Comparison of ENCODE assay signal across 22 cellular contexts in genomic region chr12:123840765-123841425, GRCh38.
DNase-seq lines count a peak whose midpoint lies in the region; ATAC-seq, FAIRE-seq and TF ChIP-seq lines count a peak whose summit lies in the region.
"Had no signal": no experiment of that assay in that cellular context is flagged by ENCODE, and none has a peak within 500 bp of the region (broad histone marks: within the 10 kb centered on the region; RNA-seq: fewer than 3 reads in every experiment).

No MANE protein-coding gene starts in this region.

- TF ChIP-seq POLR2A in HepG2 (IDR thresholded peaks at IDR 0.05; ENCODE audit: insufficient read depth in 1 of 2, low read depth in 2 of 2, low read length in 2 of 2) (no peak), right lobe of liver (IDR thresholded peaks at IDR 0.05) (no peak)

- TF ChIP-seq CTCF in HepG2 (CRISPR knock-in tag; IDR thresholded peaks at IDR 0.05) (no peak), right lobe of liver (IDR thresholded peaks at IDR 0.05) (no peak), endodermal cell (conservative IDR thresholded peaks at IDR 0.05) (no peak), omental fat pad (IDR thresholded peaks at IDR 0.05) (no peak), Caco-2 (IDR thresholded peaks at IDR 0.05; ENCODE audit: insufficient read depth in 1 of 2, low read depth in 1 of 2, low read length in 1 of 2, severe bottlenecking in 1 of 2, unreplicated experiment in 1 of 2) (no peak)

- H3K27me3 ChIP-seq in HepG2 (ENCODE audit: control insufficient read depth in 1 of 2, insufficient read depth in 2 of 2, low read length in 2 of 2) (no peaks in the 10 kb centered on the region), right lobe of liver (no peaks in the 10 kb centered on the region), endodermal cell (ENCODE audit: control insufficient read depth, insufficient read depth, low read length, poor library complexity, severe bottlenecking) (no peaks in the 10 kb centered on the region), Caco-2 (replicated peaks; ENCODE audit: control insufficient read depth, insufficient read depth, low read length) (no peaks in the 10 kb centered on the region)
- H3K27me3 ChIP-seq: BLaER1 treated with 17β-estradiol and CSF1 and Interleukin-3, amounts not matched to agents 10 nM and 100 nM; MG63 had no signal

- no peak for FAIRE-seq in HepG2 (lab: Jason Lieb, UNC)
- FAIRE-seq: A204.1 had no signal

- no peak for TF ChIP-seq RAD21 in HepG2 (CRISPR knock-in tag; IDR thresholded peaks at IDR 0.05)

- ATAC-seq in HepG2 (no peak), right lobe of liver (no peak), omental fat pad (ENCODE audit: low FRiP score) (peak; percentile 54)

- H3K4me3 Mint-ChIP-seq in endodermal cell (no peak overlapping the region), Caco-2 (ENCODE audit: unreplicated experiment) (no peak overlapping the region)
- H3K4me3 Mint-ChIP-seq: CD4-positive, alpha-beta T cell had no signal

- in situ Hi-C loops in HepG2 (cut with HindIII; ENCODE audit: extremely low pct_ligation_motif_present, low pct_unique_long_range_greater_than_20kb), result no loop called here

- H3K36me3 Mint-ChIP-seq in endodermal cell (ENCODE audit: low read depth) (no peaks in the 10 kb centered on the region), Caco-2 (ENCODE audit: insufficient read depth, unreplicated experiment) (no peaks in the 10 kb centered on the region)

- H3K4me1 ChIP-seq in HepG2 (ENCODE audit: insufficient read depth, low read length) (peaks cover 18% of the 10 kb centered on the region), right lobe of liver (no peaks in the 10 kb centered on the region), endodermal cell (ENCODE audit: control insufficient read depth, insufficient read depth, low read length) (no peaks in the 10 kb centered on the region), Caco-2 (no peaks in the 10 kb centered on the region)
- H3K4me1 ChIP-seq: BLaER1 treated with 17β-estradiol and CSF1 and Interleukin-3, amounts not matched to agents 10 nM and 100 nM had no signal

- H3K9me3 Mint-ChIP-seq in endodermal cell (no peaks in the 10 kb centered on the region), Caco-2 (ENCODE audit: unreplicated experiment) (peaks cover 10% of the 10 kb centered on the region)
- H3K9me3 Mint-ChIP-seq: CD4-positive, alpha-beta T cell had no signal

- intact Hi-C loops in HepG2 (cut with micrococcal nuclease; ENCODE audit: unreplicated experiment), result no loop called here
- intact Hi-C loops in right lobe of liver (cut with DNase I), result no loop called here
- intact Hi-C loops in Caco-2 (cut with micrococcal nuclease; ENCODE audit: unreplicated experiment), result no loop called here

- H3K27ac ChIP-seq in HepG2 (ENCODE audit: extremely low read length, insufficient read depth, low read length), result no peak overlapping the region
- no peak overlapping the region for H3K27ac ChIP-seq in right lobe of liver
- no peak overlapping the region for H3K27ac ChIP-seq in endodermal cell (ENCODE audit: low read depth, low read length)
- H3K27ac ChIP-seq: BLaER1 treated with 17β-estradiol and CSF1 and Interleukin-3, amounts not matched to agents 10 nM and 100 nM; RWPE1 had no signal

- H3K27ac Mint-ChIP-seq in endodermal cell (no peak overlapping the region), Caco-2 (ENCODE audit: unreplicated experiment) (no peak overlapping the region)
- H3K27ac Mint-ChIP-seq: CD4-positive, alpha-beta T cell had no signal

- no peak overlapping the region for H2AFZ ChIP-seq in HepG2 (ENCODE audit: low read length)

- no peaks in the 10 kb centered on the region for H4K20me1 ChIP-seq in HepG2 (ENCODE audit: insufficient read depth, low read length)
- H4K20me1 ChIP-seq: BLaER1 treated with 17β-estradiol and CSF1 and Interleukin-3, amounts not matched to agents 10 nM and 100 nM had no signal

- H3K9ac ChIP-seq in HepG2 (ENCODE audit: insufficient read depth, low read depth, low read length) (no peak overlapping the region), endodermal cell (ENCODE audit: extremely low read depth, low read length, poor library complexity, severe bottlenecking) (no peak overlapping the region)
- H3K9ac ChIP-seq: BLaER1 treated with 17β-estradiol and CSF1 and Interleukin-3, amounts not matched to agents 10 nM and 100 nM had no signal

- H3K4me1 Mint-ChIP-seq in endodermal cell, result no peaks in the 10 kb centered on the region
- H3K4me1 Mint-ChIP-seq in Caco-2 (ENCODE audit: low read depth, unreplicated experiment), result no peaks in the 10 kb centered on the region

- H3K27me3 Mint-ChIP-seq in endodermal cell (ENCODE audit: insufficient read depth), result peaks cover 2% of the 10 kb centered on the region
- no peaks in the 10 kb centered on the region for H3K27me3 Mint-ChIP-seq in Caco-2 (ENCODE audit: insufficient read depth, unreplicated experiment)
- H3K27me3 Mint-ChIP-seq: CD4-positive, alpha-beta T cell had no signal

- H3K4me2 ChIP-seq in HepG2 (ENCODE audit: low read depth, low read length), result no peak overlapping the region
- H3K4me2 ChIP-seq: BLaER1 treated with 17β-estradiol and CSF1 and Interleukin-3, amounts not matched to agents 10 nM and 100 nM had no signal

- H3K36me3 ChIP-seq in HepG2 (replicated peaks in 1 of 2; ENCODE audit: control insufficient read depth in 1 of 2, insufficient read depth in 2 of 2, low read length in 2 of 2) (no peaks in the 10 kb centered on the region), right lobe of liver (no peaks in the 10 kb centered on the region), endodermal cell (ENCODE audit: control insufficient read depth, insufficient read depth, low read length) (no peaks in the 10 kb centered on the region), Caco-2 (ENCODE audit: control insufficient read depth, insufficient read depth, low read length) (no peaks in the 10 kb centered on the region)
- H3K36me3 ChIP-seq: BLaER1 treated with 17β-estradiol and CSF1 and Interleukin-3, amounts not matched to agents 10 nM and 100 nM; MG63 had no signal

- no peak overlapping the region for H3K4me3 ChIP-seq in HepG2 (replicated peaks in 1 of 3; ENCODE audit: insufficient read depth in 1 of 3, low read depth in 2 of 3, low read length in 3 of 3)
- no peak overlapping the region for H3K4me3 ChIP-seq in right lobe of liver
- no peak overlapping the region for H3K4me3 ChIP-seq in endodermal cell (ENCODE audit: low read length)
- H3K4me3 ChIP-seq in Caco-2 (ENCODE audit: low read depth, low read length), result no peak overlapping the region
- H3K4me3 ChIP-seq: BLaER1 treated with 17β-estradiol and CSF1 and Interleukin-3, amounts not matched to agents 10 nM and 100 nM; MG63 had no signal

- CTCF ChIA-PET in HepG2 (lab: Yijun Ruan, JAX; ENCODE audit: low intra/inter-chr PET ratio, low total read pairs) (interaction anchor here (1.6 kb wide), 1 partner anchor 40 kb away, joined by 7 read pairs; no protein-coding TSS in a partner anchor), Caco-2 (lab: Charles Lee) (interaction anchor here (0.6 kb wide), 1 partner anchor 460 kb away, joined by 12 read pairs; no protein-coding TSS in a partner anchor)

- H3K79me2 ChIP-seq in HepG2 (ENCODE audit: insufficient read depth, low read length), result no peaks in the 10 kb centered on the region

- POLR2A ChIA-PET in HepG2 (lab: Yijun Ruan, JAX), result no interaction called here
- POLR2A ChIA-PET in Caco-2 (lab: Charles Lee), result no interaction called here

- H3K9me3 ChIP-seq in HepG2 (ENCODE audit: low read length), result no peaks in the 10 kb centered on the region
- H3K9me3 ChIP-seq in right lobe of liver, result no peaks in the 10 kb centered on the region
- no peaks in the 10 kb centered on the region for H3K9me3 ChIP-seq in endodermal cell (ENCODE audit: control insufficient read depth, low read length)
- no peaks in the 10 kb centered on the region for H3K9me3 ChIP-seq in Caco-2
- H3K9me3 ChIP-seq: BLaER1 treated with 17β-estradiol and CSF1 and Interleukin-3, amounts not matched to agents 10 nM and 100 nM; MG63 had no signal

- DNase-seq in HepG2 (ENCODE audit: low spot score) (no peak), right lobe of liver (no peak), endodermal cell (peak; percentile 52), omental fat pad (ENCODE audit: low spot score) (no peak), Caco-2 (no peak), HuH-7 (ENCODE audit: low spot score) (no peak)
- DNase-seq in stimulated activated CD4-positive, alpha-beta T cell treated with anti-CD3 and anti-CD28 coated beads, Interleukin-4, amount 100 ng/mL, for 1 hour, result no peak
- DNase-seq: AML-193; CD4-positive, alpha-beta T cell; DMS53; GOT3; HCEC 1CT; KBM-7; MG63; NCI-H1694; NCI-H2029 treated with DMSO at 0.1 percent for 48 hours; NCI-H446 treated with DMSO at 0.1 percent for 48 hours; NCI-H526; SHP77 had no signal

- 80% methylated on average over 16 of the region's 16 CpGs for WGBS in HepG2 (ENCODE audit: low lambda C conversion rate)
- 83% methylated on average over 5 of the region's 16 CpGs for WGBS in right lobe of liver (ENCODE audit: insufficient coverage, low coverage, low lambda C conversion rate, missing lambda C conversion rate)
- WGBS in endodermal cell (ENCODE audit: insufficient coverage in 1 of 2, insufficient read length in 1 of 2), 2 experiments, result 93 to 98% methylated on average over 15 to 16 of the region's 16 CpGs

- TF ChIP-seq EP300 in HepG2 (IDR thresholded peaks at IDR 0.05; ENCODE audit: low read depth in 2 of 2, low read length in 2 of 2) (no peak), HepG2 (CRISPR knock-in tag; IDR thresholded peaks at IDR 0.05; ENCODE audit: borderline replicate concordance) (no peak)

- BruUV-seq in HepG2 (replicated peaks; lab: Mats Ljungman, UMichigan) (no TSS peak), Caco-2 (replicated peaks; lab: Mats Ljungman, UMichigan) (no TSS peak)

TF ChIP-seq in HepG2, 621 proteins besides CTCF, POLR2A, EP300 and RAD21 (continues in another document):
- no peak for TF ChIP-seq NR2F2 (IDR thresholded peaks at IDR 0.05; ENCODE audit: borderline replicate concordance, low read depth)
- no peak for TF ChIP-seq SALL1 (CRISPR knock-in tag; IDR thresholded peaks at IDR 0.05)
- TF ChIP-seq SMAD9 (CRISPR knock-in tag; IDR thresholded peaks at IDR 0.05), result no peak
- TF ChIP-seq ZMYM4 (CRISPR knock-in tag; IDR thresholded peaks at IDR 0.05), result no peak
- TF ChIP-seq ZNF496 (CRISPR knock-in tag; IDR thresholded peaks at IDR 0.05; ENCODE audit: insufficient replicate concordance), result no peak
- no peak for TF ChIP-seq TP53 (CRISPR knock-in tag; conservative IDR thresholded peaks at IDR 0.05)
- TF ChIP-seq CEBPB (IDR thresholded peaks at IDR 0.05; ENCODE audit: borderline replicate concordance, low read depth, low read length), result peak; percentile 90
- TF ChIP-seq SOX5 (CRISPR knock-in tag; IDR thresholded peaks at IDR 0.05; ENCODE audit: borderline replicate concordance), result no peak
- no peak for TF ChIP-seq ZFP90 (CRISPR knock-in tag; IDR thresholded peaks at IDR 0.05; ENCODE audit: borderline replicate concordance)
